In the genomic region with DNA sequence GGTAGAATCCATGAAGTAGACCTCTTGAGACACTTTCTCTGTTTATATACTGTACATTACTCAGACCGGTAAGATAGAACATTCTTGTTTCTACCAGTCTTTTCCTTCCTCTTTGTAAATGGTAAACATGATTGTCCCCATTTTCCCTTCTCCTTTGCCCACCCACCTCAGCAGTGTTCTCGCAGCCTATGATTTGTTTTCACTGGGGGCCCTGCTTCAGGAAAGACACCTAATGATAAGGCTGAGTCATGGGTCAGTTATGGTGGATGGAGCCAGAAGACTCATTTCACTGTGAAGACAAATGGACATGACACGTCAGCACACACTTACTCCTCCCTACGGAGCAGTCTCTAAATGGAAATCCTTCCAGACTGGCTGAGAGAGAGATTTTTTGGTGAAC, we compare ENCODE assay signal across 18 cellular contexts. TPM values are rescaled to one million over a fixed set of nuclear protein-coding genes. Genes with fewer than 3 reads are reported as not detected.
DNase-seq lines count a peak whose midpoint lies in the region; ATAC-seq, FAIRE-seq and TF ChIP-seq lines count a peak whose summit lies in the region.
"Had no signal": no experiment of that assay in that cellular context is flagged by ENCODE, and none has a peak within 500 bp of the region (broad histone marks: within the 10 kb centered on the region; RNA-seq: fewer than 3 reads in every experiment).

No MANE protein-coding gene starts in this region.

- no peak overlapping the region for H3K9ac ChIP-seq in HepG2 (ENCODE audit: insufficient read depth, low read depth, low read length)
- H3K9ac ChIP-seq: parathyroid adenoma had no signal

- no peak overlapping the region for H3K4me3 ChIP-seq in HepG2 (replicated peaks in 1 of 3; ENCODE audit: insufficient read depth in 1 of 3, low read depth in 2 of 3, low read length in 3 of 3)
- H3K4me3 ChIP-seq in right lobe of liver, result peak overlapping the region in 1 of 3 donors; percentile 15
- no peak overlapping the region for H3K4me3 ChIP-seq in foreskin fibroblast (ENCODE audit: low read depth in 1 of 2, low read length in 2 of 2)
- H3K4me3 ChIP-seq: body of pancreas, suprapubic skin had no signal

- no peak overlapping the region for H3K27ac Mint-ChIP-seq in activated T-helper 2 cell treated with anti-CD3 and anti-CD28 coated beads, Interferon-gamma antibody, Interleukin-2, Interleukin-4, amounts not matched to agents 10 μg/mL and 5 μg/mL and 100 μg/mL, durations not matched to agents 14 hours and 24 hours and 36 hours

- peaks cover 92% of the 10 kb centered on the region for H3K36me3 Mint-ChIP-seq in activated T-helper 2 cell treated with anti-CD3 and anti-CD28 coated beads, Interferon-gamma antibody, Interleukin-2, Interleukin-4, amounts not matched to agents 10 μg/mL and 5 μg/mL and 100 μg/mL, durations not matched to agents 14 hours and 24 hours and 36 hours (ENCODE audit: low read depth)

- H3K27ac ChIP-seq in HepG2 (ENCODE audit: extremely low read length, insufficient read depth, low read length), result no peak overlapping the region
- peak overlapping the region in 1 of 3 donors; percentile 22 for H3K27ac ChIP-seq in right lobe of liver
- peak overlapping the region; percentile 80; the same call in 1 of the 2 replicates for H3K27ac ChIP-seq in VCaP
- H3K27ac ChIP-seq: body of pancreas, parathyroid adenoma, suprapubic skin had no signal

- H3K4me2 ChIP-seq in HepG2 (ENCODE audit: low read depth, low read length), result no peak overlapping the region

- no peaks in the 10 kb centered on the region for H3K27me3 Mint-ChIP-seq in activated T-helper 2 cell treated with anti-CD3 and anti-CD28 coated beads, Interferon-gamma antibody, Interleukin-2, Interleukin-4, amounts not matched to agents 10 μg/mL and 5 μg/mL and 100 μg/mL, durations not matched to agents 14 hours and 24 hours and 36 hours (ENCODE audit: low read depth)

- no TSS peak for BruUV-seq in HepG2 (replicated peaks; lab: Mats Ljungman, UMichigan)

- FAIRE-seq in HepG2 (lab: Jason Lieb, UNC), result no peak
- FAIRE-seq: GM19239, TTC549 had no signal

- POLR2A ChIA-PET in HepG2 (lab: Yijun Ruan, JAX), result no interaction called here

- no peak for TF ChIP-seq EP300 in HepG2 (IDR thresholded peaks at IDR 0.05; ENCODE audit: low read depth in 2 of 2, low read length in 2 of 2)
- TF ChIP-seq EP300 in HepG2 (CRISPR knock-in tag; IDR thresholded peaks at IDR 0.05; ENCODE audit: borderline replicate concordance), result no peak

- peaks cover 8% of the 10 kb centered on the region for H3K4me1 Mint-ChIP-seq in activated T-helper 2 cell treated with anti-CD3 and anti-CD28 coated beads, Interferon-gamma antibody, Interleukin-2, Interleukin-4, amounts not matched to agents 10 μg/mL and 5 μg/mL and 100 μg/mL, durations not matched to agents 14 hours and 24 hours and 36 hours (ENCODE audit: low read depth)

- H3K4me1 ChIP-seq in HepG2 (ENCODE audit: insufficient read depth, low read length) (peaks cover 18% of the 10 kb centered on the region), right lobe of liver (peaks cover 0 to 6% (median 0%) of the 10 kb centered on the region in 4 donors)
- H3K4me1 ChIP-seq: BE2C, parathyroid adenoma, suprapubic skin had no signal

- H3K9me3 Mint-ChIP-seq in activated T-helper 2 cell treated with anti-CD3 and anti-CD28 coated beads, Interferon-gamma antibody, Interleukin-2, Interleukin-4, amounts not matched to agents 10 μg/mL and 5 μg/mL and 100 μg/mL, durations not matched to agents 14 hours and 24 hours and 36 hours, result no peaks in the 10 kb centered on the region

- H3K36me3 ChIP-seq in HepG2 (replicated peaks in 1 of 2; ENCODE audit: control insufficient read depth in 1 of 2, insufficient read depth in 2 of 2, low read length in 2 of 2) (peaks cover 30 to 77% of the 10 kb centered on the region in 2 experiments), right lobe of liver (no peaks in the 10 kb centered on the region)

- H3K79me2 ChIP-seq in HepG2 (ENCODE audit: insufficient read depth, low read length), result peaks cover 20% of the 10 kb centered on the region
- H3K79me2 ChIP-seq: parathyroid adenoma had no signal

- intact Hi-C loops in HepG2 (cut with micrococcal nuclease; ENCODE audit: unreplicated experiment), result no loop called here
- intact Hi-C loops in right lobe of liver (cut with DNase I), result no loop called here
- intact Hi-C loops in activated T-helper 2 cell treated with anti-CD3 and anti-CD28 coated beads, Interferon-gamma antibody, Interleukin-2, Interleukin-4, amounts not matched to agents 10 μg/mL and 5 μg/mL and 100 μg/mL, durations not matched to agents 14 hours and 24 hours and 36 hours (cut with micrococcal nuclease), result no loop called here

- ATAC-seq in HepG2, result no peak
- no peak for ATAC-seq in right lobe of liver
- no peak for ATAC-seq in GM18861 (IDR thresholded peaks at IDR 0.05; ENCODE audit: unreplicated experiment)
- no peak for ATAC-seq in HG03039 (IDR thresholded peaks at IDR 0.05; ENCODE audit: unreplicated experiment)
- ATAC-seq: body of pancreas, esophagus mucosa, Panc1 had no signal

- H4K20me1 ChIP-seq in HepG2 (ENCODE audit: insufficient read depth, low read length), result no peaks in the 10 kb centered on the region

- H2AFZ ChIP-seq in HepG2 (ENCODE audit: low read length), result no peak overlapping the region
- H2AFZ ChIP-seq: parathyroid adenoma had no signal

- no peaks in the 10 kb centered on the region for H3K27me3 ChIP-seq in HepG2 (ENCODE audit: control insufficient read depth in 1 of 2, insufficient read depth in 2 of 2, low read length in 2 of 2)
- H3K27me3 ChIP-seq in right lobe of liver, result no peaks in the 10 kb centered on the region
- H3K27me3 ChIP-seq: BE2C, body of pancreas, suprapubic skin had no signal

- TF ChIP-seq CTCF in HepG2 (CRISPR knock-in tag; IDR thresholded peaks at IDR 0.05) (no peak), right lobe of liver (IDR thresholded peaks at IDR 0.05) (no peak), VCaP (conservative IDR thresholded peaks at IDR 0.05) (no peak), foreskin fibroblast (IDR thresholded peaks at IDR 0.05; ENCODE audit: low read depth, low read length) (no peak)

- no peak for DNase-seq in HepG2 (ENCODE audit: low spot score)
- no peak for DNase-seq in right lobe of liver
- peak; percentile 76 to 81 for DNase-seq in foreskin fibroblast
- DNase-seq in NCI-H2081 treated with DMSO at 0.1 percent for 48 hours (lab: John Stamatoyannopoulos, UW), result no peak
- no peak for DNase-seq in activated T-helper 2 cell treated with anti-CD3 and anti-CD28 coated beads, Interferon-gamma antibody, Interleukin-2, Interleukin-4, amounts not matched to agents 10 μg/mL and 5 μg/mL and 100 μg/mL, durations not matched to agents 14 hours and 24 hours and 36 hours (ENCODE audit: low spot score)
- DNase-seq: BE2C, body of pancreas, left cardiac atrium, NCI-H2171 had no signal

- CTCF ChIA-PET in HepG2 (lab: Yijun Ruan, JAX; ENCODE audit: low intra/inter-chr PET ratio, low total read pairs), result no interaction called here

- in situ Hi-C loops in HepG2 (cut with HindIII; ENCODE audit: extremely low pct_ligation_motif_present, low pct_unique_long_range_greater_than_20kb), result no loop called here

- no peak overlapping the region for H3K4me3 Mint-ChIP-seq in activated T-helper 2 cell treated with anti-CD3 and anti-CD28 coated beads, Interferon-gamma antibody, Interleukin-2, Interleukin-4, amounts not matched to agents 10 μg/mL and 5 μg/mL and 100 μg/mL, durations not matched to agents 14 hours and 24 hours and 36 hours (ENCODE audit: low read depth)

- 95% methylated on average over 4 of the region's 4 CpGs for WGBS in HepG2 (ENCODE audit: low lambda C conversion rate)
- 83% methylated on average over 4 of the region's 4 CpGs for WGBS in right lobe of liver (ENCODE audit: insufficient coverage, low coverage, low lambda C conversion rate, missing lambda C conversion rate)

- TF ChIP-seq RAD21 in HepG2 (CRISPR knock-in tag; IDR thresholded peaks at IDR 0.05), result no peak

- TF ChIP-seq POLR2A in HepG2 (IDR thresholded peaks at IDR 0.05; ENCODE audit: insufficient read depth in 1 of 2, low read depth in 2 of 2, low read length in 2 of 2) (no peak), right lobe of liver (IDR thresholded peaks at IDR 0.05) (no peak)

- H3K9me3 ChIP-seq in HepG2 (ENCODE audit: low read length) (no peaks in the 10 kb centered on the region), right lobe of liver (no peaks in the 10 kb centered on the region)
- H3K9me3 ChIP-seq: BE2C, body of pancreas, suprapubic skin had no signal

RNA-seq across cellular contexts. Expression of gene CENPO, which starts 23.7 kb away (rescaled TPM):
- total RNA-seq in HepG2 (2016; rRNA removed; fragmentation: Illumina TruSeq; extraction: Trizol) (35.5 and 41.4 TPM in 2 replicates), right lobe of liver (1 to 10 TPM; 1.6 to 6.0 (median 3.1) TPM)
- 8.3 and 11.5 TPM in 2 replicates for total RNA-seq in HepG2 (2016; cell fraction: cytosol; rRNA removed; fragmentation: Illumina TruSeq; extraction: Trizol; ENCODE audit: low read depth)
- total RNA-seq in HepG2 (2016; cell fraction: insoluble cytoplasmic fraction; rRNA removed; fragmentation: Illumina TruSeq; extraction: Trizol), result 35.8 and 39.7 TPM in 2 replicates
- 17.2 and 19.2 TPM in 2 replicates for total RNA-seq in HepG2 (2016; cell fraction: membrane; rRNA removed; fragmentation: Illumina TruSeq; extraction: Trizol)
- 37.7 and 41.8 TPM in 2 replicates for total RNA-seq in HepG2 (2016; cell fraction: nucleus; rRNA removed; fragmentation: Illumina TruSeq; extraction: Trizol)
- polyA plus RNA-seq in HepG2 (2011; rRNA removed), result 15.0 and 19.7 TPM in 2 replicates
- 11.4 and 14.1 TPM in 2 replicates for polyA plus RNA-seq in HepG2 (2011; cell fraction: cytosol; rRNA removed)
- polyA plus RNA-seq in HepG2 (2011; cell fraction: nucleus; rRNA removed), result 21.1 and 29.9 TPM in 2 replicates
- polyA plus RNA-seq in HepG2 (2012), result 7.0 and 12.0 TPM in 2 replicates
- 4.1 and 8.1 TPM in 2 replicates for polyA plus RNA-seq in HepG2 (2016; cell fraction: cytosol; fragmentation: Illumina TruSeq; extraction: Trizol; ENCODE audit: low read depth)
- polyA plus RNA-seq in HepG2 (2016; cell fraction: insoluble cytoplasmic fraction; fragmentation: Illumina TruSeq; extraction: Trizol; ENCODE audit: low read depth), result 36.7 and 40.3 TPM in 2 replicates
- polyA plus RNA-seq in HepG2 (2016; cell fraction: membrane; fragmentation: Illumina TruSeq; extraction: Trizol; ENCODE audit: low read depth), result 11.8 and 13.7 TPM in 2 replicates
- 53.5 and 60.4 TPM in 2 replicates for polyA plus RNA-seq in HepG2 (2016; cell fraction: nucleus; fragmentation: Illumina TruSeq; extraction: Trizol; ENCODE audit: insufficient read depth, low read depth)
- 43.4 and 73.1 TPM in 2 replicates for polyA minus RNA-seq in HepG2 (2011; rRNA and poly(A)+ RNA removed; ENCODE audit: low replicate concordance)
- 7.8 and 14.2 TPM in 2 replicates for polyA minus RNA-seq in HepG2 (2011; cell fraction: cytosol; rRNA and poly(A)+ RNA removed)
- 38.0 and 52.5 TPM in 2 replicates for polyA minus RNA-seq in HepG2 (2011; cell fraction: nucleus; rRNA and poly(A)+ RNA removed)
- total RNA-seq in activated T-helper 2 cell treated with anti-CD3 and anti-CD28 coated beads, Interferon-gamma antibody, Interleukin-2, Interleukin-4, amounts not matched to agents 10 μg/mL and 5 μg/mL and 100 μg/mL, durations not matched to agents 14 hours and 24 hours and 36 hours, result 41.8 and 46.4 TPM in 2 replicates

RNA-seq across cellular contexts. Expression of gene PTRHD1, which starts 23.7 kb away (rescaled TPM):
- 69.1 and 72.6 TPM in 2 replicates for total RNA-seq in HepG2 (2016; rRNA removed; fragmentation: Illumina TruSeq; extraction: Trizol)
- total RNA-seq in HepG2 (2016; cell fraction: cytosol; rRNA removed; fragmentation: Illumina TruSeq; extraction: Trizol; ENCODE audit: low read depth), result 60.4 and 67.3 TPM in 2 replicates
- 72.7 and 87.7 TPM in 2 replicates for total RNA-seq in HepG2 (2016; cell fraction: insoluble cytoplasmic fraction; rRNA removed; fragmentation: Illumina TruSeq; extraction: Trizol)
- 94.1 and 99.1 TPM in 2 replicates for total RNA-seq in HepG2 (2016; cell fraction: membrane; rRNA removed; fragmentation: Illumina TruSeq; extraction: Trizol)
- total RNA-seq in HepG2 (2016; cell fraction: nucleus; rRNA removed; fragmentation: Illumina TruSeq; extraction: Trizol), result 23.3 and 24.3 TPM in 2 replicates
- polyA plus RNA-seq in HepG2 (2011; rRNA removed), result 75.4 and 90.8 TPM in 2 replicates
- 56.6 and 90.9 TPM in 2 replicates for polyA plus RNA-seq in HepG2 (2011; cell fraction: cytosol; rRNA removed)
- polyA plus RNA-seq in HepG2 (2011; cell fraction: nucleus; rRNA removed), result 25.2 and 28.1 TPM in 2 replicates
- polyA plus RNA-seq in HepG2 (2012), result 66.4 and 75.5 TPM in 2 replicates
- polyA plus RNA-seq in HepG2 (2016; cell fraction: cytosol; fragmentation: Illumina TruSeq; extraction: Trizol; ENCODE audit: low read depth), result 77.6 and 78.5 TPM in 2 replicates
- 76.5 and 83.9 TPM in 2 replicates for polyA plus RNA-seq in HepG2 (2016; cell fraction: insoluble cytoplasmic fraction; fragmentation: Illumina TruSeq; extraction: Trizol; ENCODE audit: low read depth)
- 88.1 and 94.4 TPM in 2 replicates for polyA plus RNA-seq in HepG2 (2016; cell fraction: membrane; fragmentation: Illumina TruSeq; extraction: Trizol; ENCODE audit: low read depth)
- 51.1 and 58.4 TPM in 2 replicates for polyA plus RNA-seq in HepG2 (2016; cell fraction: nucleus; fragmentation: Illumina TruSeq; extraction: Trizol; ENCODE audit: insufficient read depth, low read depth)
- 41.5 and 57.2 TPM in 2 replicates for polyA minus RNA-seq in HepG2 (2011; rRNA and poly(A)+ RNA removed; ENCODE audit: low replicate concordance)
- polyA minus RNA-seq in HepG2 (2011; cell fraction: cytosol; rRNA and poly(A)+ RNA removed), result 8.2 and 15.7 TPM in 2 replicates
- polyA minus RNA-seq in HepG2 (2011; cell fraction: nucleus; rRNA and poly(A)+ RNA removed), result 25.1 and 28.7 TPM in 2 replicates
- 10 to 100 TPM; 10.1 to 16.4 (median 15.3) TPM for total RNA-seq in right lobe of liver
- total RNA-seq in activated T-helper 2 cell treated with anti-CD3 and anti-CD28 coated beads, Interferon-gamma antibody, Interleukin-2, Interleukin-4, amounts not matched to agents 10 μg/mL and 5 μg/mL and 100 μg/mL, durations not matched to agents 14 hours and 24 hours and 36 hours, result 25.9 and 26.6 TPM in 2 replicates

Comparison
In these comparisons a context has a peak if more than half of its experiments do, and no peak if none do; other contexts are left out.
1. DNase-seq: peak in foreskin fibroblast (2 of 2); none in HepG2 (single experiment), right lobe of liver (0 of 3), NCI-H2081 treated with DMSO at 0.1 percent for 48 hours (single experiment) and activated T-helper 2 cell treated with anti-CD3 and anti-CD28 coated beads, Interferon-gamma antibody, Interleukin-2, Interleukin-4, amounts not matched to agents 10 μg/mL and 5 μg/mL and 100 μg/mL, durations not matched to agents 14 hours and 24 hours and 36 hours (single experiment).